In genomic region chr2:168165418-168165817, GRCh38 we compare ENCODE assay signal across 11 cellular contexts.
DNase-seq lines count a peak whose midpoint lies in the region; ATAC-seq lines count a peak whose summit lies in the region.
"Had no signal": no experiment of that assay in that cellular context is flagged by ENCODE, and none has a peak within 500 bp of the region (broad histone marks: within the 10 kb centered on the region; RNA-seq: fewer than 3 reads in every experiment).

No MANE protein-coding gene starts in this region.

- H3K4me1 Mint-ChIP-seq in activated T-helper 1 cell treated with anti-CD3 and anti-CD28 coated beads, Interleukin-12 subunit alpha, Interleukin-12 subunit beta, Interleukin-2, Interleukin-4 antibody, amounts not matched to agents 30 ng/mL and 10 ng/mL and 1 ng/mL, durations not matched to agents 14 hours and 24 hours and 36 hours (ENCODE audit: low read depth), result peaks cover 30% of the 10 kb centered on the region

- peak overlapping the region; percentile 62 to 73 for H3K27ac Mint-ChIP-seq in activated naive CD4-positive, alpha-beta T cell treated with anti-CD3 and anti-CD28 coated beads, Interleukin-2, amount 50 U/mL, for 72 hours
- H3K27ac Mint-ChIP-seq in activated T-helper 1 cell treated with anti-CD3 and anti-CD28 coated beads, Interleukin-12 subunit alpha, Interleukin-12 subunit beta, Interleukin-2, Interleukin-4 antibody, amounts not matched to agents 30 ng/mL and 10 ng/mL and 1 ng/mL, durations not matched to agents 14 hours and 24 hours and 36 hours, result peak overlapping the region; percentile 5

- peak; percentile 74 for ATAC-seq in activated naive CD4-positive, alpha-beta T cell treated with anti-CD3 and anti-CD28 coated beads, Interleukin-2, amount 50 U/mL, for 72 hours
- ATAC-seq in Right ventricle myocardium superior (ENCODE audit: poor library complexity), result peak; percentile 68
- ATAC-seq: mucosa of descending colon had no signal

- H3K4me3 Mint-ChIP-seq in activated T-helper 1 cell treated with anti-CD3 and anti-CD28 coated beads, Interleukin-12 subunit alpha, Interleukin-12 subunit beta, Interleukin-2, Interleukin-4 antibody, amounts not matched to agents 30 ng/mL and 10 ng/mL and 1 ng/mL, durations not matched to agents 14 hours and 24 hours and 36 hours, result no peak overlapping the region

- H3K9me3 Mint-ChIP-seq in activated naive CD4-positive, alpha-beta T cell treated with anti-CD3 and anti-CD28 coated beads, Interleukin-2, amount 50 U/mL, for 72 hours, result no peaks in the 10 kb centered on the region
- H3K9me3 Mint-ChIP-seq in activated T-helper 1 cell treated with anti-CD3 and anti-CD28 coated beads, Interleukin-12 subunit alpha, Interleukin-12 subunit beta, Interleukin-2, Interleukin-4 antibody, amounts not matched to agents 30 ng/mL and 10 ng/mL and 1 ng/mL, durations not matched to agents 14 hours and 24 hours and 36 hours, result no peaks in the 10 kb centered on the region

- H3K36me3 Mint-ChIP-seq in activated naive CD4-positive, alpha-beta T cell treated with anti-CD3 and anti-CD28 coated beads, Interleukin-2, amount 50 U/mL, for 72 hours, result peaks cover 17 to 33% of the 10 kb centered on the region in 2 donors
- H3K36me3 Mint-ChIP-seq in activated T-helper 1 cell treated with anti-CD3 and anti-CD28 coated beads, Interleukin-12 subunit alpha, Interleukin-12 subunit beta, Interleukin-2, Interleukin-4 antibody, amounts not matched to agents 30 ng/mL and 10 ng/mL and 1 ng/mL, durations not matched to agents 14 hours and 24 hours and 36 hours (ENCODE audit: low read depth), result peaks cover 23% of the 10 kb centered on the region

- intact Hi-C loops in activated T-helper 1 cell treated with anti-CD3 and anti-CD28 coated beads, Interleukin-12 subunit alpha, Interleukin-12 subunit beta, Interleukin-2, Interleukin-4 antibody, amounts not matched to agents 30 ng/mL and 10 ng/mL and 1 ng/mL, durations not matched to agents 14 hours and 24 hours and 36 hours (cut with micrococcal nuclease), result no loop called here
- intact Hi-C loops in Right ventricle myocardium superior (cut with DNase I), result no loop called here

- no peaks in the 10 kb centered on the region for H3K27me3 Mint-ChIP-seq in activated T-helper 1 cell treated with anti-CD3 and anti-CD28 coated beads, Interleukin-12 subunit alpha, Interleukin-12 subunit beta, Interleukin-2, Interleukin-4 antibody, amounts not matched to agents 30 ng/mL and 10 ng/mL and 1 ng/mL, durations not matched to agents 14 hours and 24 hours and 36 hours (ENCODE audit: insufficient read depth)

- no peak for DNase-seq in activated naive CD4-positive, alpha-beta T cell treated with anti-CD3 and anti-CD28 coated beads, Interleukin-2, amount 50 U/mL, for 72 hours (ENCODE audit: low spot score in 2 of 2)
- no peak for DNase-seq in activated naive CD4-positive, alpha-beta T cell treated with Interleukin-2 at 50 U/mL for 16 hours
- DNase-seq in activated T-helper 1 cell treated with anti-CD3 and anti-CD28 coated beads, Interleukin-12 subunit alpha, Interleukin-12 subunit beta, Interleukin-2, Interleukin-4 antibody, amounts not matched to agents 30 ng/mL and 10 ng/mL and 1 ng/mL, durations not matched to agents 14 hours and 24 hours and 36 hours (ENCODE audit: low spot score), result no peak
- DNase-seq in Right ventricle myocardium superior (no peak), stromal cell of bone marrow (ENCODE audit: low read depth) (peak; percentile 85), foreskin melanocyte (no peak), NCI-H82 treated with DMSO at 0.1 percent for 48 hours (lab: John Stamatoyannopoulos, UW; ENCODE audit: unreplicated experiment) (no peak), activated gamma-delta T cell (lab: John Stamatoyannopoulos, UW) (no peak)
- DNase-seq: activated CD4-positive, CD25-positive, alpha-beta regulatory T cell treated with anti-CD3 and anti-CD28 coated beads, Interleukin-2, amount 50 U/mL, for 72 hours; activated naive CD4-positive, alpha-beta T cell; mucosa of descending colon had no signal
